ENCODE assay signal across 16 cellular contexts in genomic region chr4:173516621-173517612, GRCh38. TPM values are rescaled to one million over a fixed set of nuclear protein-coding genes. Genes with fewer than 3 reads are reported as not detected.
DNase-seq lines count a peak whose midpoint lies in the region; ATAC-seq and TF ChIP-seq lines count a peak whose summit lies in the region.
"Had no signal": no experiment of that assay in that cellular context is flagged by ENCODE, and none has a peak within 500 bp of the region (broad histone marks: within the 10 kb centered on the region; RNA-seq: fewer than 3 reads in every experiment).

No MANE protein-coding gene starts in this region.

- no peak for DNase-seq in activated CD8-positive, alpha-beta T cell treated with anti-CD3 and anti-CD28 coated beads, Interleukin-2, amount 10 ng/mL, durations not matched to agents 7 days and 5 days
- no peak for DNase-seq in activated CD8-positive, alpha-beta T cell treated with anti-CD3 and anti-CD28 coated beads for 36 hours
- DNase-seq in fibroblast of mammary gland (ENCODE audit: low read depth) (peak; percentile 59), tibial artery (peak; percentile 10 to 68), testis (no peak), NCI-H226 (no peak)
- DNase-seq: activated CD4-positive, alpha-beta memory T cell treated with anti-CD3 and anti-CD28 coated beads for 36 hours; esophagus squamous epithelium; NCI-H446; SHP77 treated with DMSO at 0.1 percent for 48 hours; stimulated activated CD4-positive, alpha-beta T cell treated with anti-CD3 and anti-CD28 coated beads, Interleukin-15, amount 100 ng/mL, for 24 hours; stimulated activated naive CD4-positive, alpha-beta T cell had no signal

- H3K4me1 ChIP-seq in mesodermal cell (ENCODE audit: control insufficient read depth, insufficient read depth, low read length, poor library complexity, severe bottlenecking) = peaks cover 15% of the 10 kb centered on the region
- peaks cover 0 to 51% (median 28%) of the 10 kb centered on the region in 4 donors for H3K4me1 ChIP-seq in tibial artery
- peaks cover 11% of the 10 kb centered on the region for H3K4me1 ChIP-seq in testis
- H3K4me1 ChIP-seq: A549 had no signal

- peak overlapping the region; percentile 46 for H3K27ac Mint-ChIP-seq in activated CD8-positive, alpha-beta T cell treated with anti-CD3 and anti-CD28 coated beads, Interleukin-2, amount 10 ng/mL, durations not matched to agents 7 days and 5 days
- H3K27ac Mint-ChIP-seq in activated CD8-positive, alpha-beta T cell treated with anti-CD3 and anti-CD28 coated beads for 36 hours = no peak overlapping the region
- H3K27ac Mint-ChIP-seq: activated CD4-positive, alpha-beta memory T cell treated with anti-CD3 and anti-CD28 coated beads for 36 hours had no signal

- peaks cover 91% of the 10 kb centered on the region for H3K27me3 Mint-ChIP-seq in activated CD8-positive, alpha-beta T cell treated with anti-CD3 and anti-CD28 coated beads, Interleukin-2, amount 10 ng/mL, durations not matched to agents 7 days and 5 days (ENCODE audit: low read depth)
- H3K27me3 Mint-ChIP-seq in activated CD8-positive, alpha-beta T cell treated with anti-CD3 and anti-CD28 coated beads for 36 hours = peaks cover 90% of the 10 kb centered on the region

- H3K27me3 ChIP-seq in tibial artery (no peaks in the 10 kb centered on the region), testis (no peaks in the 10 kb centered on the region)

- peak overlapping the region; percentile 75 for H3K27ac ChIP-seq in mesodermal cell (ENCODE audit: low read depth, low read length, severe bottlenecking)
- H3K27ac ChIP-seq in tibial artery = peak overlapping the region; percentile 97 to 99
- H3K27ac ChIP-seq in testis = no peak overlapping the region
- H3K27ac ChIP-seq: A549 had no signal

- no peak for ATAC-seq in activated CD8-positive, alpha-beta T cell treated with anti-CD3 and anti-CD28 coated beads, Interleukin-2, amount 10 ng/mL, durations not matched to agents 7 days and 5 days
- no peak for ATAC-seq in activated CD8-positive, alpha-beta T cell treated with anti-CD3 and anti-CD28 coated beads for 36 hours
- no peak for ATAC-seq in HG02759 (IDR thresholded peaks at IDR 0.05; ENCODE audit: unreplicated experiment)
- ATAC-seq: A549 had no signal

- no peak overlapping the region for H3K4me3 Mint-ChIP-seq in activated CD8-positive, alpha-beta T cell treated with anti-CD3 and anti-CD28 coated beads, Interleukin-2, amount 10 ng/mL, durations not matched to agents 7 days and 5 days
- no peak overlapping the region for H3K4me3 Mint-ChIP-seq in activated CD8-positive, alpha-beta T cell treated with anti-CD3 and anti-CD28 coated beads for 36 hours
- H3K4me3 Mint-ChIP-seq: activated CD4-positive, alpha-beta memory T cell treated with anti-CD3 and anti-CD28 coated beads for 36 hours had no signal

- no peak for TF ChIP-seq CTCF in activated CD8-positive, alpha-beta T cell treated with anti-CD3 and anti-CD28 coated beads for 36 hours (IDR thresholded peaks at IDR 0.05)
- TF ChIP-seq CTCF in fibroblast of mammary gland (conservative IDR thresholded peaks at IDR 0.05; ENCODE audit: control insufficient read depth, insufficient read depth, low read depth, low read length) (no peak), tibial artery (IDR thresholded peaks at IDR 0.05) (no peak), testis (IDR thresholded peaks at IDR 0.05) (no peak)

- H3K4me1 Mint-ChIP-seq in activated CD8-positive, alpha-beta T cell treated with anti-CD3 and anti-CD28 coated beads, Interleukin-2, amount 10 ng/mL, durations not matched to agents 7 days and 5 days (ENCODE audit: low read depth) = peaks cover 8% of the 10 kb centered on the region
- peaks cover 11% of the 10 kb centered on the region for H3K4me1 Mint-ChIP-seq in activated CD8-positive, alpha-beta T cell treated with anti-CD3 and anti-CD28 coated beads for 36 hours (ENCODE audit: low read depth)

- POLR2A ChIA-PET in activated CD8-positive, alpha-beta T cell treated with anti-CD3 and anti-CD28 coated beads, Interleukin-2, amount 10 ng/mL, durations not matched to agents 7 days and 5 days (lab: Charles Lee) = no interaction called here
- POLR2A ChIA-PET in activated CD8-positive, alpha-beta T cell treated with anti-CD3 and anti-CD28 coated beads for 36 hours (lab: Charles Lee) = interaction anchor here (0.8 to 1.0 kb wide), 2 partner anchors 11 to 21 kb away, joined by 3 read pairs; no protein-coding TSS in a partner anchor

- H3K9me3 Mint-ChIP-seq in activated CD8-positive, alpha-beta T cell treated with anti-CD3 and anti-CD28 coated beads, Interleukin-2, amount 10 ng/mL, durations not matched to agents 7 days and 5 days (ENCODE audit: insufficient read depth) = peaks cover 8% of the 10 kb centered on the region
- H3K9me3 Mint-ChIP-seq in activated CD8-positive, alpha-beta T cell treated with anti-CD3 and anti-CD28 coated beads for 36 hours = peaks cover 3% of the 10 kb centered on the region
- H3K9me3 Mint-ChIP-seq: activated CD4-positive, alpha-beta memory T cell treated with anti-CD3 and anti-CD28 coated beads for 36 hours had no signal

- H3K36me3 Mint-ChIP-seq in activated CD8-positive, alpha-beta T cell treated with anti-CD3 and anti-CD28 coated beads, Interleukin-2, amount 10 ng/mL, durations not matched to agents 7 days and 5 days (ENCODE audit: low read depth) = peaks cover 14% of the 10 kb centered on the region
- peaks cover 2% of the 10 kb centered on the region for H3K36me3 Mint-ChIP-seq in activated CD8-positive, alpha-beta T cell treated with anti-CD3 and anti-CD28 coated beads for 36 hours (ENCODE audit: low read depth)
- H3K36me3 Mint-ChIP-seq: activated CD4-positive, alpha-beta memory T cell treated with anti-CD3 and anti-CD28 coated beads for 36 hours had no signal

- H3K36me3 ChIP-seq in mesodermal cell (ENCODE audit: control insufficient read depth, insufficient read depth, low read length) (no peaks in the 10 kb centered on the region), tibial artery (no peaks in the 10 kb centered on the region), testis (ENCODE audit: low read depth, missing control alignments) (no peaks in the 10 kb centered on the region)
- H3K36me3 ChIP-seq: esophagus squamous epithelium had no signal

- no peak for TF ChIP-seq POLR2A in testis (IDR thresholded peaks at IDR 0.05)

- CTCF ChIA-PET in activated CD8-positive, alpha-beta T cell treated with anti-CD3 and anti-CD28 coated beads, Interleukin-2, amount 10 ng/mL, durations not matched to agents 7 days and 5 days (lab: Charles Lee) = no interaction called here
- CTCF ChIA-PET in activated CD8-positive, alpha-beta T cell treated with anti-CD3 and anti-CD28 coated beads for 36 hours (lab: Charles Lee) = no interaction called here

- H3K4me3 ChIP-seq in fibroblast of mammary gland (ENCODE audit: control insufficient read depth, low read depth, low read length) (no peak overlapping the region), mesodermal cell (ENCODE audit: extremely low read depth, insufficient read depth, low read length, poor library complexity, severe bottlenecking) (peak overlapping the region; percentile 20), tibial artery (peak overlapping the region; percentile 40 to 42), testis (peak overlapping the region in 1 of 2 donors; percentile 38)
- H3K4me3 ChIP-seq: A549, lung had no signal

- 3 to 4% methylated on average over 31 to 32 of the region's 51 CpGs for WGBS in mesodermal cell (ENCODE audit: insufficient coverage in 2 of 2), 2 experiments
- WGBS in testis, 2 donors = 28 to 31% methylated on average over 41 to 51 of the region's 51 CpGs

- H3K9me3 ChIP-seq in mesodermal cell (ENCODE audit: control insufficient read depth, low read length) = no peaks in the 10 kb centered on the region
- no peaks in the 10 kb centered on the region for H3K9me3 ChIP-seq in tibial artery
- no peaks in the 10 kb centered on the region for H3K9me3 ChIP-seq in testis
- H3K9me3 ChIP-seq: A549, esophagus squamous epithelium had no signal

- intact Hi-C loops in activated CD8-positive, alpha-beta T cell treated with anti-CD3 and anti-CD28 coated beads for 36 hours (cut with micrococcal nuclease) = no loop called here
- intact Hi-C loops in tibial artery (cut with DNase I; ENCODE audit: low total_unique reads) (no loop called here), testis (cut with DNase I; ENCODE audit: low total_unique reads) (no loop called here)

RNA-seq across cellular contexts. Expression of gene HAND2, which starts 13.1 kb away (rescaled TPM):
- total RNA-seq in activated CD8-positive, alpha-beta T cell treated with anti-CD3 and anti-CD28 coated beads, Interleukin-2, amount 10 ng/mL, durations not matched to agents 7 days and 5 days = not detected
- not detected for total RNA-seq in activated CD8-positive, alpha-beta T cell treated with anti-CD3 and anti-CD28 coated beads for 36 hours
- 58.0 TPM for polyA plus RNA-seq in mesodermal cell (2013, experiment 1 of 2)
- 75.8 TPM for polyA plus RNA-seq in mesodermal cell (2013, experiment 2 of 2)
- 10 to 100 TPM in 1 of 2 donors, 1 to 10 TPM in 1; 9.4 to 12.3 TPM for total RNA-seq in testis
- polyA plus RNA-seq in testis (ENCODE audit: insufficient read depth, low read depth, low replicate concordance) = 3.5 TPM
- total RNA-seq: activated CD4-positive, alpha-beta memory T cell treated with anti-CD3 and anti-CD28 coated beads for 36 hours had no signal

Comparison
In these comparisons a context has a peak if more than half of its experiments do, and no peak if none do; other contexts are left out.
1. DNase-seq: peak in fibroblast of mammary gland (single experiment) and tibial artery (2 of 2); none in activated CD8-positive, alpha-beta T cell treated with anti-CD3 and anti-CD28 coated beads, Interleukin-2, amount 10 ng/mL, durations not matched to agents 7 days and 5 days (single experiment), activated CD8-positive, alpha-beta T cell treated with anti-CD3 and anti-CD28 coated beads for 36 hours (single experiment), testis (single experiment) and NCI-H226 (single experiment).
2. H3K27ac ChIP-seq: peak in mesodermal cell (single experiment) and tibial artery (2 of 2); none in testis (0 of 2).
3. RNA of gene HAND2, which starts 13.1 kb away (total RNA-seq): 9.4 to 12.3 TPM in testis; not detected in activated CD8-positive, alpha-beta T cell treated with anti-CD3 and anti-CD28 coated beads, Interleukin-2, amount 10 ng/mL, durations not matched to agents 7 days and 5 days and not detected in activated CD8-positive, alpha-beta T cell treated with anti-CD3 and anti-CD28 coated beads for 36 hours; every median in the first group is over 10 times any median in the second.